1 cellular context compared by ENCODE assay signal in genomic region chr2:88627055-88627855, GRCh38.
TF ChIP-seq lines count a peak whose summit lies in the region.

TSS of gene EIF2AK3 (minus strand) at chr2:88627464. CDS start at chr2:88627274, 190 bp downstream.

TF ChIP-seq in K562, 482 proteins besides CTCF, POLR2A, EP300 and RAD21 (continued from another document and continues in another):
- TF ChIP-seq ZBTB40 (IDR thresholded peaks at IDR 0.05) = peak; percentile 89
- TF ChIP-seq ZBTB40 (CRISPR knock-in tag; IDR thresholded peaks at IDR 0.05) = no peak
- no peak for TF ChIP-seq ATF6 (CRISPR knock-in tag; IDR thresholded peaks at IDR 0.05)
- peak; percentile 85; the same call in 1 of the 2 replicates for TF ChIP-seq CREM (IDR thresholded peaks at IDR 0.05; ENCODE audit: low read depth)
- no peak for TF ChIP-seq HDAC3 (IDR thresholded peaks at IDR 0.05; ENCODE audit: borderline replicate concordance, partially characterized antibody)
- TF ChIP-seq SAFB (IDR thresholded peaks at IDR 0.05; ENCODE audit: borderline replicate concordance, low read depth, low read length) = 0 out of 2 replicates have a peak, but pooled peaks have one; percentile 2
- peak; percentile 100 for TF ChIP-seq MBD2 (IDR thresholded peaks at IDR 0.05; ENCODE audit: borderline replicate concordance, low read depth)
- TF ChIP-seq TAF15 (IDR thresholded peaks at IDR 0.05; ENCODE audit: low read depth, low read length) = no peak
- TF ChIP-seq RNF2 (IDR thresholded peaks at IDR 0.05) = 0 out of 2 replicates have a peak, but pooled peaks have one; percentile 5
- TF ChIP-seq GABPB2 (CRISPR knock-in tag; conservative IDR thresholded peaks at IDR 0.05) = no peak
- no peak for TF ChIP-seq ZMIZ1 (IDR thresholded peaks at IDR 0.05; ENCODE audit: low read depth in 2 of 2, low read length in 2 of 2)
- TF ChIP-seq TAF9B (IDR thresholded peaks at IDR 0.05; ENCODE audit: partially characterized antibody) = peak; percentile 77
- TF ChIP-seq KLF16 (IDR thresholded peaks at IDR 0.05) = no peak
- no peak for TF ChIP-seq ZNF699 (CRISPR knock-in tag; IDR thresholded peaks at IDR 0.05; ENCODE audit: insufficient replicate concordance)
- TF ChIP-seq OTX1 (CRISPR knock-in tag; IDR thresholded peaks at IDR 0.05) = no peak
- peak; percentile 99 for TF ChIP-seq RBM25 (IDR thresholded peaks at IDR 0.05; ENCODE audit: low read depth, low read length, severe bottlenecking)
- TF ChIP-seq RBM17 (IDR thresholded peaks at IDR 0.05; ENCODE audit: borderline replicate concordance, low read depth, low read length) = no peak
- TF ChIP-seq EHMT2 (IDR thresholded peaks at IDR 0.05) = no peak
- peak; percentile 63 for TF ChIP-seq CTBP1 (IDR thresholded peaks at IDR 0.05; ENCODE audit: borderline replicate concordance)
- no peak for TF ChIP-seq ZNF586 (CRISPR knock-in tag; conservative IDR thresholded peaks at IDR 0.05)
- TF ChIP-seq, protein P1, sequence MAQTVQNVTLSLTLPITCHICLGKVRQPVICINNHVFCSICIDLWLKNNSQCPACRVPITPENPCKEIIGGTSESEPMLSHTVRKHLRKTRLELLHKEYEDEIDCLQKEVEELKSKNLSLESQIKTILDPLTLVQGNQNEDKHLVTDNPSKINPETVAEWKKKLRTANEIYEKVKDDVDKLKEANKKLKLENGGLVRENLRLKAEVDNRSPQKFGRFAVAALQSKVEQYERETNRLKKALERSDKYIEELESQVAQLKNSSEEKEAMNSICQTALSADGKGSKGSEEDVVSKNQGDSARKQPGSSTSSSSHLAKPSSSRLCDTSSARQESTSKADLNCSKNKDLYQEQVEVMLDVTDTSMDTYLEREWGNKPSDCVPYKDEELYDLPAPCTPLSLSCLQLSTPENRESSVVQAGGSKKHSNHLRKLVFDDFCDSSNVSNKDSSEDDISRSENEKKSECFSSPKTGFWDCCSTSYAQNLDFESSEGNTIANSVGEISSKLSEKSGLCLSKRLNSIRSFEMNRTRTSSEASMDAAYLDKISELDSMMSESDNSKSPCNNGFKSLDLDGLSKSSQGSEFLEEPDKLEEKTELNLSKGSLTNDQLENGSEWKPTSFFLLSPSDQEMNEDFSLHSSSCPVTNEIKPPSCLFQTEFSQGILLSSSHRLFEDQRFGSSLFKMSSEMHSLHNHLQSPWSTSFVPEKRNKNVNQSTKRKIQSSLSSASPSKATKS (CRISPR knock-in tag; IDR thresholded peaks at IDR 0.05) = no peak
- TF ChIP-seq MYBL2 (IDR thresholded peaks at IDR 0.05; ENCODE audit: low read depth) = peak; percentile 83
- no peak for TF ChIP-seq MYBL2 (CRISPR knock-in tag; IDR thresholded peaks at IDR 0.05; ENCODE audit: borderline replicate concordance)
- TF ChIP-seq ZNF398 (CRISPR knock-in tag; IDR thresholded peaks at IDR 0.05) = no peak
- TF ChIP-seq ZFPM2 (CRISPR knock-in tag; IDR thresholded peaks at IDR 0.05) = no peak
- 0 out of 2 replicates have a peak, but pooled peaks have one; percentile 22 for TF ChIP-seq GTF2E2 (tag; IDR thresholded peaks at IDR 0.05)
- TF ChIP-seq, protein P2, sequence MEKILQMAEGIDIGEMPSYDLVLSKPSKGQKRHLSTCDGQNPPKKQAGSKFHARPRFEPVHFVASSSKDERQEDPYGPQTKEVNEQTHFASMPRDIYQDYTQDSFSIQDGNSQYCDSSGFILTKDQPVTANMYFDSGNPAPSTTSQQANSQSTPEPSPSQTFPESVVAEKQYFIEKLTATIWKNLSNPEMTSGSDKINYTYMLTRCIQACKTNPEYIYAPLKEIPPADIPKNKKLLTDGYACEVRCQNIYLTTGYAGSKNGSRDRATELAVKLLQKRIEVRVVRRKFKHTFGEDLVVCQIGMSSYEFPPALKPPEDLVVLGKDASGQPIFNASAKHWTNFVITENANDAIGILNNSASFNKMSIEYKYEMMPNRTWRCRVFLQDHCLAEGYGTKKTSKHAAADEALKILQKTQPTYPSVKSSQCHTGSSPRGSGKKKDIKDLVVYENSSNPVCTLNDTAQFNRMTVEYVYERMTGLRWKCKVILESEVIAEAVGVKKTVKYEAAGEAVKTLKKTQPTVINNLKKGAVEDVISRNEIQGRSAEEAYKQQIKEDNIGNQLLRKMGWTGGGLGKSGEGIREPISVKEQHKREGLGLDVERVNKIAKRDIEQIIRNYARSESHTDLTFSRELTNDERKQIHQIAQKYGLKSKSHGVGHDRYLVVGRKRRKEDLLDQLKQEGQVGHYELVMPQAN (IDR thresholded peaks at IDR 0.05; ENCODE audit: borderline replicate concordance) = peak; percentile 65; the same call in 1 of the 2 replicates
- TF ChIP-seq CXXC5 (CRISPR knock-in tag; IDR thresholded peaks at IDR 0.05) = peak; percentile 92
- TF ChIP-seq SRF (CRISPR knock-in tag; IDR thresholded peaks at IDR 0.05) = peak in 1 of 2 experiments; percentile 84; a peak in 1 of 4 replicates
- TF ChIP-seq, protein P3, sequence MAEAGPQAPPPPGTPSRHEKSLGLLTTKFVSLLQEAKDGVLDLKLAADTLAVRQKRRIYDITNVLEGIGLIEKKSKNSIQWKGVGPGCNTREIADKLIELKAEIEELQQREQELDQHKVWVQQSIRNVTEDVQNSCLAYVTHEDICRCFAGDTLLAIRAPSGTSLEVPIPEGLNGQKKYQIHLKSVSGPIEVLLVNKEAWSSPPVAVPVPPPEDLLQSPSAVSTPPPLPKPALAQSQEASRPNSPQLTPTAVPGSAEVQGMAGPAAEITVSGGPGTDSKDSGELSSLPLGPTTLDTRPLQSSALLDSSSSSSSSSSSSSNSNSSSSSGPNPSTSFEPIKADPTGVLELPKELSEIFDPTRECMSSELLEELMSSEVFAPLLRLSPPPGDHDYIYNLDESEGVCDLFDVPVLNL (CRISPR knock-in tag; IDR thresholded peaks at IDR 0.05; ENCODE audit: low read depth) = peak; percentile 39; the same call in 1 of the 2 replicates
